16 cellular contexts compared by ENCODE assay signal in genomic region chr4:139840773-139841172, GRCh38.
"Had no signal": no experiment of that assay in that cellular context is flagged by ENCODE, and none has a peak within 500 bp of the region (broad histone marks: within the 10 kb centered on the region; RNA-seq: fewer than 3 reads in every experiment).

No MANE protein-coding gene starts in this region.

- H3K27me3 Mint-ChIP-seq: effector memory CD8-positive, alpha-beta T cell had no signal

- ATAC-seq: activated CD4-positive, CD25-positive, alpha-beta regulatory T cell treated with anti-CD3 and anti-CD28 coated beads, Interleukin-2, amount 50 U/mL, for 24 hours; stimulated activated naive CD8-positive, alpha-beta T cell treated with anti-CD3 and anti-CD28 coated beads, Interleukin-15, Interleukin-2, amounts not matched to agents 100 U/mL and 50 U/mL, for 24 hours had no signal

- H3K4me1 ChIP-seq: ascending aorta, prostate gland had no signal

- H3K9me3 Mint-ChIP-seq: effector memory CD8-positive, alpha-beta T cell; T-helper 2 cell treated with Interferon-gamma antibody and Interleukin-4, amounts not matched to agents 5 μg/mL and 100 μg/mL, for 36 hours had no signal

- H3K9me3 ChIP-seq: ascending aorta, prostate gland, upper lobe of right lung had no signal

- H3K36me3 ChIP-seq: ascending aorta, prostate gland, upper lobe of right lung had no signal

- DNase-seq: activated naive CD4-positive, alpha-beta T cell treated with Interleukin-2 at 50 U/mL for 16 hours; activated T-cell treated with anti-CD3 and anti-CD28 coated beads for 4 hours; dermis blood vessel endothelial cell; effector memory CD8-positive, alpha-beta T cell; foreskin melanocyte; left colon; mammary epithelial cell; right cardiac atrium; stimulated activated naive CD8-positive, alpha-beta T cell treated with anti-CD3 and anti-CD28 coated beads, Interleukin-15, Interleukin-2, amounts not matched to agents 100 U/mL and 50 U/mL, for 24 hours; upper lobe of right lung had no signal

- H3K27ac ChIP-seq: ascending aorta, epithelial cell of prostate, prostate gland, upper lobe of right lung had no signal

- H3K4me3 Mint-ChIP-seq: effector memory CD8-positive, alpha-beta T cell; T-helper 2 cell treated with Interferon-gamma antibody and Interleukin-4, amounts not matched to agents 5 μg/mL and 100 μg/mL, for 36 hours had no signal

- H3K4me2 ChIP-seq: smooth muscle cell had no signal

- H3K27ac Mint-ChIP-seq: effector memory CD8-positive, alpha-beta T cell; T-helper 2 cell treated with Interferon-gamma antibody and Interleukin-4, amounts not matched to agents 5 μg/mL and 100 μg/mL, for 36 hours had no signal

- H3K27me3 ChIP-seq: ascending aorta, upper lobe of right lung had no signal

- H3K4me3 ChIP-seq: ascending aorta, prostate gland, smooth muscle cell, upper lobe of right lung had no signal
